In genomic region chr14:89721330-89721729, GRCh38 we compare ENCODE assay signal across 9 cellular contexts.
DNase-seq lines count a peak whose midpoint lies in the region; ATAC-seq and TF ChIP-seq lines count a peak whose summit lies in the region.
"Had no signal": no experiment of that assay in that cellular context is flagged by ENCODE, and none has a peak within 500 bp of the region (broad histone marks: within the 10 kb centered on the region; RNA-seq: fewer than 3 reads in every experiment).

No MANE protein-coding gene starts in this region.

- TF ChIP-seq EP300 in ovary (IDR thresholded peaks at IDR 0.05): no peak

- H3K9ac ChIP-seq in DND-41 (ENCODE audit: low read depth, low read length) (peak overlapping the region; percentile 49), MM.1S (ENCODE audit: low read length) (no peak overlapping the region)

- H3K36me3 Mint-ChIP-seq in central memory CD8-positive, alpha-beta T cell (ENCODE audit: insufficient read depth): peaks cover 6% of the 10 kb centered on the region

- H3K27ac ChIP-seq in DND-41 (ENCODE audit: low read length) (peak overlapping the region; percentile 91), MM.1S (ENCODE audit: low read length) (peak overlapping the region; percentile 69; the same call in 1 of the 2 replicates), neutrophil (peak overlapping the region; percentile 99), ovary (no peak overlapping the region)

- H3K4me1 ChIP-seq in DND-41 (ENCODE audit: insufficient read depth, low read length) (peaks cover 56% of the 10 kb centered on the region), MM.1S (ENCODE audit: low read length) (peaks cover 26% of the 10 kb centered on the region), neutrophil (ENCODE audit: control insufficient read depth in 1 of 2, insufficient read depth in 1 of 2, low read depth in 1 of 2, low read length in 1 of 2) (peaks cover 75 to 79% of the 10 kb centered on the region in 2 experiments), ovary (ENCODE audit: insufficient read depth) (no peaks in the 10 kb centered on the region)

- H3F3A ChIP-seq in MM.1S (ENCODE audit: insufficient read depth, low read length): peaks cover 10% of the 10 kb centered on the region

- H3K9me3 ChIP-seq in DND-41 (ENCODE audit: insufficient read depth, low read length, severe bottlenecking) (no peaks in the 10 kb centered on the region), MM.1S (replicated peaks; ENCODE audit: insufficient read depth, low read length) (no peaks in the 10 kb centered on the region), neutrophil (no peaks in the 10 kb centered on the region), ovary (no peaks in the 10 kb centered on the region)
- H3K9me3 ChIP-seq: HAP-1 had no signal

- 84 to 94% (median 91%) methylated on average over 4 of the region's 4 CpGs for WGBS in ovary, 3 donors

- no peaks in the 10 kb centered on the region for H3K9me3 Mint-ChIP-seq in central memory CD8-positive, alpha-beta T cell

- no peaks in the 10 kb centered on the region for H3K79me2 ChIP-seq in DND-41 (ENCODE audit: insufficient read depth, low read length)
- H3K79me2 ChIP-seq in MM.1S (ENCODE audit: low read length): no peaks in the 10 kb centered on the region

- peak overlapping the region; percentile 53 for H3K4me2 ChIP-seq in DND-41 (ENCODE audit: insufficient read depth, low read length)
- H3K4me2 ChIP-seq in MM.1S (ENCODE audit: low read depth, low read length): peak overlapping the region; percentile 55; the same call in 1 of the 2 replicates

- no peak for TF ChIP-seq CTCF in DND-41 (IDR thresholded peaks at IDR 0.05; ENCODE audit: borderline replicate concordance, extremely low read depth, low read length, poor library complexity, severe bottlenecking)
- TF ChIP-seq CTCF in MM.1S (IDR thresholded peaks at IDR 0.05; ENCODE audit: low read length): no peak
- TF ChIP-seq CTCF in neutrophil (IDR thresholded peaks at IDR 0.05): no peak
- no peak for TF ChIP-seq CTCF in ovary (IDR thresholded peaks at IDR 0.05)

- no peak for ATAC-seq in DND-41 (ENCODE audit: insufficient read depth, low read depth)
- ATAC-seq in central memory CD8-positive, alpha-beta T cell (replicated peaks; ENCODE audit: extremely low read depth, poor library complexity, severe bottlenecking): no peak
- no peak for ATAC-seq in HG03342 (IDR thresholded peaks at IDR 0.05; ENCODE audit: unreplicated experiment)

- TF ChIP-seq POLR2A in ovary (IDR thresholded peaks at IDR 0.05): no peak

- H4K20me1 ChIP-seq in DND-41 (ENCODE audit: insufficient read depth, low read length): no peaks in the 10 kb centered on the region
- H4K20me1 ChIP-seq in MM.1S (ENCODE audit: insufficient read depth, low read length): no peaks in the 10 kb centered on the region

- intact Hi-C loops in ovary (cut with DNase I): no loop called here

- H3K27ac Mint-ChIP-seq in central memory CD8-positive, alpha-beta T cell (ENCODE audit: low read depth): peak overlapping the region; percentile 87

- peak overlapping the region; percentile 53 for H3K4me3 Mint-ChIP-seq in central memory CD8-positive, alpha-beta T cell

- H3K4me1 Mint-ChIP-seq in central memory CD8-positive, alpha-beta T cell: peaks cover 83% of the 10 kb centered on the region

- DNase-seq in DND-41: no peak
- no peak for DNase-seq in MM.1S
- no peak for DNase-seq in central memory CD8-positive, alpha-beta T cell (ENCODE audit: low spot score in 2 of 2)
- DNase-seq in occipital lobe (lab: John Stamatoyannopoulos, UW): no peak
- no peak for DNase-seq in ovary
- no peak for DNase-seq in stimulated activated CD4-positive, alpha-beta T cell treated with anti-CD3 and anti-CD28 coated beads, Interleukin-2, amount 100 ng/mL, for 48 hours

- H3K27me3 Mint-ChIP-seq in central memory CD8-positive, alpha-beta T cell: no peaks in the 10 kb centered on the region

- H3K4me3 ChIP-seq in DND-41 (ENCODE audit: low read depth in 1 of 2, low read length in 2 of 2) (peak overlapping the region in 1 of 2 experiments; percentile 30; a peak in 2 of 4 replicates), MM.1S (ENCODE audit: low read length) (no peak overlapping the region), neutrophil (ENCODE audit: low read depth in 1 of 2, low read length in 1 of 2) (peak overlapping the region; percentile 29 to 56), ovary (no peak overlapping the region)
- H3K4me3 ChIP-seq: HAP-1 had no signal

- H3K27me3 ChIP-seq in DND-41 (ENCODE audit: insufficient read depth, low read length, poor library complexity): no peaks in the 10 kb centered on the region
- no peaks in the 10 kb centered on the region for H3K27me3 ChIP-seq in MM.1S (replicated peaks; ENCODE audit: insufficient read depth, low read length)
- no peaks in the 10 kb centered on the region for H3K27me3 ChIP-seq in neutrophil
- H3K27me3 ChIP-seq in ovary: no peaks in the 10 kb centered on the region

- H2AFZ ChIP-seq in DND-41 (ENCODE audit: low read depth, low read length) (peak overlapping the region; percentile 59), MM.1S (ENCODE audit: low read length) (no peak overlapping the region)

- H3K9me2 ChIP-seq in MM.1S (replicated peaks; ENCODE audit: insufficient read depth, low read length): no peaks in the 10 kb centered on the region

- no peaks in the 10 kb centered on the region for H3K36me3 ChIP-seq in DND-41 (ENCODE audit: insufficient read depth, low read length)
- H3K36me3 ChIP-seq in MM.1S (replicated peaks; ENCODE audit: insufficient read depth, low read length): no peaks in the 10 kb centered on the region
- no peaks in the 10 kb centered on the region for H3K36me3 ChIP-seq in neutrophil
- no peaks in the 10 kb centered on the region for H3K36me3 ChIP-seq in ovary
- H3K36me3 ChIP-seq: HAP-1 had no signal

Comparison
In these comparisons a context has a peak if more than half of its experiments do, and no peak if none do; other contexts are left out.
1. H3K27ac ChIP-seq: peak in DND-41 (single experiment), MM.1S (single experiment) and neutrophil (single experiment); none in ovary (0 of 2).
2. H3K4me3 ChIP-seq: peak in neutrophil (2 of 2); none in MM.1S (single experiment) and ovary (single experiment).